ENCODE assay signal across 8 cellular contexts in genomic region chr1:53944469-53945182, GRCh38. TPM values are rescaled to one million over a fixed set of nuclear protein-coding genes. Genes with fewer than 3 reads are reported as not detected.
A peak's percentile ranks its signal among the peaks of the same experiment; 100 is the strongest.
DNase-seq lines count a peak whose midpoint lies in the region; ATAC-seq and TF ChIP-seq lines count a peak whose summit lies in the region.

No MANE protein-coding gene starts in this region.

- peak overlapping the region; percentile 93 to 98 for H3K4me3 Mint-ChIP-seq in effector memory CD8-positive, alpha-beta T cell

- intact Hi-C loops in PC-3 (cut with micrococcal nuclease) = loop anchor here (2.0 to 5.0 kb wide), 2 partner anchors 54 to 108 kb away; partner anchors contain the start of genes TCEANC2 and TMEM59

- no peak for TF ChIP-seq CTCF in GM12864 (IDR thresholded peaks at IDR 0.05; ENCODE audit: low read depth, low read length, missing control alignments)
- no peak for TF ChIP-seq CTCF in PC-3 (conservative IDR thresholded peaks at IDR 0.05; ENCODE audit: low read depth, low read length)
- TF ChIP-seq CTCF in neural cell (IDR thresholded peaks at IDR 0.05; ENCODE audit: poor library complexity, severe bottlenecking) = no peak

- H3K27me3 Mint-ChIP-seq in effector memory CD8-positive, alpha-beta T cell = no peaks in the 10 kb centered on the region

- CTCF ChIA-PET in PC-3 (lab: Charles Lee) = interaction anchor here (1.1 to 1.2 kb wide), 2 partner anchors 15 to 66 kb away, joined by 13 to 20 read pairs; no protein-coding TSS in a partner anchor

- peak overlapping the region; percentile 96 to 97 for H3K27ac Mint-ChIP-seq in effector memory CD8-positive, alpha-beta T cell

- no peaks in the 10 kb centered on the region for H4K20me1 ChIP-seq in PC-3 (ENCODE audit: low read length)
- no peaks in the 10 kb centered on the region for H4K20me1 ChIP-seq in neural cell (ENCODE audit: insufficient read depth)

- no peak overlapping the region for H3K27ac ChIP-seq in PC-3 (ENCODE audit: low read length)
- H3K27ac ChIP-seq in neural cell (ENCODE audit: low read length) = peak overlapping the region; percentile 14

- POLR2A ChIA-PET in PC-3 (lab: Charles Lee; ENCODE audit: unreplicated experiment) = interaction anchor here (0.6 to 0.9 kb wide), 2 partner anchors 55 to 174 kb away, joined by 3 to 7 read pairs; partner anchors contain the start of gene YIPF1

- H3K4me2 ChIP-seq in PC-3 (ENCODE audit: low read length) (peak overlapping the region; percentile 87), neural cell (ENCODE audit: low read length) (peak overlapping the region; percentile 34)

- H3K9me3 Mint-ChIP-seq in effector memory CD8-positive, alpha-beta T cell = no peaks in the 10 kb centered on the region

- H3K4me1 Mint-ChIP-seq in effector memory CD8-positive, alpha-beta T cell (ENCODE audit: low read depth in 2 of 2) = peaks cover 32 to 42% of the 10 kb centered on the region in 2 donors

- DNase-seq in GM12864 (ENCODE audit: low read depth) (no peak), PC-3 (no peak), T1000 (lab: John Stamatoyannopoulos, UW) (no peak), HuH-7 (ENCODE audit: low spot score) (no peak), SKM-1 (lab: John Stamatoyannopoulos, UW; ENCODE audit: unreplicated experiment) (no peak)
- no peak for DNase-seq in effector memory CD8-positive, alpha-beta T cell
- no peak for DNase-seq in NK-92 treated with Interleukin-12 subunit alpha and Interleukin-12 subunit beta, amount 100 ng/mL, for 24 hours (lab: John Stamatoyannopoulos, UW)

- H3K4me3 ChIP-seq in GM12864 (ENCODE audit: low read depth, low read length) = peak overlapping the region; percentile 90
- H3K4me3 ChIP-seq in PC-3 (ENCODE audit: low read length) = peak overlapping the region; percentile 96
- peak overlapping the region; percentile 93 for H3K4me3 ChIP-seq in neural cell (ENCODE audit: low read length)

- H3K27me3 ChIP-seq in PC-3 (ENCODE audit: low read length) (no peaks in the 10 kb centered on the region), neural cell (ENCODE audit: insufficient read depth, low read depth, low read length) (no peaks in the 10 kb centered on the region)

- H3K4me1 ChIP-seq in PC-3 (ENCODE audit: insufficient read depth, low read length) = peaks cover 53% of the 10 kb centered on the region

- H3K79me2 ChIP-seq in PC-3 (ENCODE audit: low read length) = peaks cover 66% of the 10 kb centered on the region
- peaks cover 16% of the 10 kb centered on the region for H3K79me2 ChIP-seq in neural cell (replicated peaks; ENCODE audit: insufficient read depth, low read length)

- H2AFZ ChIP-seq in PC-3 (ENCODE audit: low read length) (peak overlapping the region; percentile 94), neural cell (ENCODE audit: low read depth, low read length) (peak overlapping the region; percentile 84)

- TF ChIP-seq EP300 in neural cell (conservative IDR thresholded peaks at IDR 0.05; ENCODE audit: poor library complexity, severe bottlenecking) = no peak

- H3K36me3 Mint-ChIP-seq in effector memory CD8-positive, alpha-beta T cell (ENCODE audit: insufficient read depth) = peaks cover 11% of the 10 kb centered on the region

- ATAC-seq in PC-3 = no peak
- ATAC-seq in effector memory CD8-positive, alpha-beta T cell (replicated peaks) = no peak

- H3K36me3 ChIP-seq in PC-3 (ENCODE audit: low read depth, low read length) = no peaks in the 10 kb centered on the region
- H3K36me3 ChIP-seq in neural cell (ENCODE audit: insufficient read depth, low read length) = no peaks in the 10 kb centered on the region

- H3K9me2 ChIP-seq in PC-3 (replicated peaks; ENCODE audit: low read length) (no peaks in the 10 kb centered on the region), neural cell (ENCODE audit: insufficient read depth, low read length) (no peaks in the 10 kb centered on the region)

- peaks cover 7% of the 10 kb centered on the region for H3F3A ChIP-seq in PC-3 (ENCODE audit: low read length, unreplicated experiment)
- no peaks in the 10 kb centered on the region for H3F3A ChIP-seq in neural cell (ENCODE audit: insufficient read depth, low read length, poor library complexity, severe bottlenecking)

- TF ChIP-seq RAD21 in neural cell (conservative IDR thresholded peaks at IDR 0.05) = no peak

- H3K9ac ChIP-seq in PC-3 (ENCODE audit: low read length) = peak overlapping the region; percentile 65
- peak overlapping the region; percentile 73 for H3K9ac ChIP-seq in neural cell (ENCODE audit: low read length)

- TSS peak; percentile 56 for BruUV-seq in PC-3 (replicated peaks; lab: Mats Ljungman, UMichigan)

- H3K9me3 ChIP-seq in PC-3 (ENCODE audit: low read length) (no peaks in the 10 kb centered on the region), neural cell (ENCODE audit: low read length) (no peaks in the 10 kb centered on the region)

TF ChIP-seq in neural cell, 6 proteins besides CTCF, POLR2A, EP300 and RAD21:
- TF ChIP-seq TAF1 (IDR thresholded peaks at IDR 0.05; ENCODE audit: low read depth) (peak; percentile 55), MXI1 (conservative IDR thresholded peaks at IDR 0.05; ENCODE audit: poor library complexity, severe bottlenecking) (no peak)
TF ChIP-seq in neural cell: peak in this region for 1.

RNA-seq across cellular contexts. Expression of gene IFT25, which starts 0.9 kb away (rescaled TPM):
- total RNA-seq in PC-3 (2014; rRNA removed) = 49.7 and 66.7 TPM in 2 replicates
- polyA plus RNA-seq in neural cell = 92.4 and 106 TPM in 2 replicates
- 37.5 and 40.7 TPM in 2 replicates for polyA minus RNA-seq in neural cell

RNA-seq across cellular contexts. Expression of gene LRRC42, which starts 1.5 kb away (rescaled TPM):
- total RNA-seq in PC-3 (2014; rRNA removed) = 23.9 and 27.3 TPM in 2 replicates
- 23.9 and 24.8 TPM in 2 replicates for polyA plus RNA-seq in neural cell
- 32.6 and 32.9 TPM in 2 replicates for polyA minus RNA-seq in neural cell

RNA-seq across cellular contexts. Expression of gene DIO1, which starts 50.6 kb away (rescaled TPM):
- not detected in 2 replicates for total RNA-seq in PC-3 (2014; rRNA removed)
- not detected in 2 replicates for polyA plus RNA-seq in neural cell
- polyA minus RNA-seq in neural cell = not detected in 2 replicates

RNA-seq across cellular contexts. Expression of gene YIPF1, which starts 55.0 kb away (rescaled TPM):
- 21.1 and 22.7 TPM in 2 replicates for total RNA-seq in PC-3 (2014; rRNA removed)
- 45.0 and 52.6 TPM in 2 replicates for polyA plus RNA-seq in neural cell
- polyA minus RNA-seq in neural cell = 30.1 and 33.8 TPM in 2 replicates
